Comparison of ENCODE assay signal across 8 cellular contexts in genomic region chr6:26556263-26557070, GRCh38. TPM values are rescaled to one million over a fixed set of nuclear protein-coding genes. Genes with fewer than 3 reads are reported as not detected.
DNase-seq lines count a peak whose midpoint lies in the region; ATAC-seq and TF ChIP-seq lines count a peak whose summit lies in the region.

No MANE protein-coding gene starts in this region.

- peak; percentile 86 for DNase-seq in DMS 273 treated with DMSO at 0.1 percent for 48 hours (lab: John Stamatoyannopoulos, UW)
- peak; percentile 99 for DNase-seq in SK-MEL-5 (ENCODE audit: low read depth, low spot score)
- no peak for DNase-seq in mucosa of descending colon

- ATAC-seq in mucosa of descending colon: no peak
- ATAC-seq in HG03378 (IDR thresholded peaks at IDR 0.05; ENCODE audit: unreplicated experiment): no peak
- ATAC-seq in HG03135 (IDR thresholded peaks at IDR 0.05; ENCODE audit: unreplicated experiment): no peak

- in situ Hi-C loops in SK-MEL-5 (cut with HindIII; ENCODE audit: low pct_unique_long_range_greater_than_20kb, low sequenced_read_pairs): no loop called here

- WGBS in HUES64: 6% methylated on average over 14 of the region's 16 CpGs
- WGBS in ectodermal cell, 2 experiments: 11 to 12% methylated on average over 14 to 16 of the region's 16 CpGs

- intact Hi-C loops in mucosa of descending colon (cut with DNase I, micrococcal nuclease): no loop called here

- TF ChIP-seq CTCF in mucosa of descending colon (IDR thresholded peaks at IDR 0.05): no peak

- no peak overlapping the region for H3K9ac ChIP-seq in HUES64 (ENCODE audit: low read depth, low read length)

- H3K27ac ChIP-seq in HUES64 (ENCODE audit: low read depth, low read length) (no peak overlapping the region), ectodermal cell (ENCODE audit: insufficient read depth, low read depth, low read length, poor library complexity, severe bottlenecking) (no peak overlapping the region)

- peak overlapping the region; percentile 40 for H2AFZ ChIP-seq in neuron (ENCODE audit: low read depth, low read length)

- H3K9me3 ChIP-seq in HUES64 (ENCODE audit: insufficient read depth, low read depth, low read length): no peaks in the 10 kb centered on the region
- H3K9me3 ChIP-seq in ectodermal cell (ENCODE audit: control insufficient read depth, low read length): no peaks in the 10 kb centered on the region
- no peaks in the 10 kb centered on the region for H3K9me3 ChIP-seq in neuron (ENCODE audit: low read length)
- H3K9me3 ChIP-seq in mucosa of descending colon: no peaks in the 10 kb centered on the region

- H3K4me3 ChIP-seq in HUES64 (ENCODE audit: low read length): peak overlapping the region; percentile 81
- H3K4me3 ChIP-seq in ectodermal cell (ENCODE audit: insufficient read depth, low read depth, low read length): peak overlapping the region; percentile 80
- H3K4me3 ChIP-seq in neuron (ENCODE audit: low read length): peak overlapping the region; percentile 60
- no peak overlapping the region for H3K4me3 ChIP-seq in mucosa of descending colon

- H3K27me3 ChIP-seq in HUES64 (ENCODE audit: insufficient read depth, low read length): no peaks in the 10 kb centered on the region
- no peaks in the 10 kb centered on the region for H3K27me3 ChIP-seq in ectodermal cell (ENCODE audit: control insufficient read depth, insufficient read depth, low read length, poor library complexity, severe bottlenecking)
- H3K27me3 ChIP-seq in neuron (ENCODE audit: insufficient read depth, low read length): no peaks in the 10 kb centered on the region

- H3K36me3 ChIP-seq in HUES64 (ENCODE audit: insufficient read depth, low read length) (no peaks in the 10 kb centered on the region), ectodermal cell (ENCODE audit: control insufficient read depth, insufficient read depth, low read length) (no peaks in the 10 kb centered on the region), neuron (ENCODE audit: insufficient read depth, low read length) (no peaks in the 10 kb centered on the region), mucosa of descending colon (ENCODE audit: low read depth) (no peaks in the 10 kb centered on the region)

- H3K4me1 ChIP-seq in HUES64 (ENCODE audit: insufficient read depth, low read length): peaks cover 7% of the 10 kb centered on the region; the same call in 1 of the 2 replicates
- no peaks in the 10 kb centered on the region for H3K4me1 ChIP-seq in ectodermal cell (ENCODE audit: control insufficient read depth, insufficient read depth, low read length)
- H3K4me1 ChIP-seq in neuron (ENCODE audit: insufficient read depth, low read length): peaks cover 20% of the 10 kb centered on the region
- peaks cover 7% of the 10 kb centered on the region for H3K4me1 ChIP-seq in mucosa of descending colon (ENCODE audit: low read depth)

RNA-seq across cellular contexts. Expression of gene HMGN4, which starts 18.3 kb away (rescaled TPM):
- 38.3 TPM for polyA plus RNA-seq in HUES64 (2013, experiment 1 of 2)
- polyA plus RNA-seq in HUES64 (2013, experiment 2 of 2): 55.0 TPM
- 86.1 and 103 TPM in 2 replicates for total RNA-seq in SK-MEL-5 (2014; rRNA removed; shearing (Covaris generic))
- polyA plus RNA-seq in SK-MEL-5 (2015; cell fraction: cytosol; rRNA removed): 69.0 and 88.9 TPM in 2 replicates
- 69.1 and 80.6 TPM in 2 replicates for polyA plus RNA-seq in SK-MEL-5 (2015; cell fraction: nucleus; rRNA removed)
- 76.9 TPM for polyA plus RNA-seq in ectodermal cell (2013, experiment 1 of 4)
- polyA plus RNA-seq in ectodermal cell (2013, experiment 2 of 4): 71.1 TPM
- 73.8 TPM for polyA plus RNA-seq in ectodermal cell (2013, experiment 3 of 4)
- 79.7 TPM for polyA plus RNA-seq in ectodermal cell (2013, experiment 4 of 4)
- total RNA-seq in mucosa of descending colon: 10 to 100 TPM; 58.6 to 76.0 (median 68.2) TPM

RNA-seq across cellular contexts. Expression of gene ABT1, which starts 40.3 kb away (rescaled TPM):
- 17.3 TPM for polyA plus RNA-seq in HUES64 (2013, experiment 1 of 2)
- 19.7 TPM for polyA plus RNA-seq in HUES64 (2013, experiment 2 of 2)
- 34.3 and 35.1 TPM in 2 replicates for total RNA-seq in SK-MEL-5 (2014; rRNA removed; shearing (Covaris generic))
- 27.3 and 27.7 TPM in 2 replicates for polyA plus RNA-seq in SK-MEL-5 (2015; cell fraction: cytosol; rRNA removed)
- polyA plus RNA-seq in SK-MEL-5 (2015; cell fraction: nucleus; rRNA removed): 18.6 and 20.7 TPM in 2 replicates
- polyA plus RNA-seq in ectodermal cell (2013, experiment 1 of 4): 17.3 TPM
- polyA plus RNA-seq in ectodermal cell (2013, experiment 2 of 4): 18.4 TPM
- polyA plus RNA-seq in ectodermal cell (2013, experiment 3 of 4): 15.8 TPM
- 17.1 TPM for polyA plus RNA-seq in ectodermal cell (2013, experiment 4 of 4)
- total RNA-seq in mucosa of descending colon: 10 to 100 TPM; 13.1 to 17.3 (median 13.6) TPM

RNA-seq across cellular contexts. Expression of gene BTN1A1, which starts 56.4 kb away (rescaled TPM):
- polyA plus RNA-seq in HUES64 (2013, experiment 1 of 2): 0.15 TPM
- polyA plus RNA-seq in HUES64 (2013, experiment 2 of 2): 0.25 TPM
- total RNA-seq in SK-MEL-5 (2014; rRNA removed; shearing (Covaris generic)): not detected in 2 replicates
- not detected in 2 replicates for polyA plus RNA-seq in SK-MEL-5 (2015; cell fraction: cytosol; rRNA removed)
- polyA plus RNA-seq in SK-MEL-5 (2015; cell fraction: nucleus; rRNA removed): not detected in 2 replicates
- not detected for polyA plus RNA-seq in ectodermal cell (2013, experiment 1 of 4)
- polyA plus RNA-seq in ectodermal cell (2013, experiment 2 of 4): not detected
- not detected for polyA plus RNA-seq in ectodermal cell (2013, experiment 3 of 4)
- not detected for polyA plus RNA-seq in ectodermal cell (2013, experiment 4 of 4)
- not detected for total RNA-seq in mucosa of descending colon

Comparison
In these comparisons a context has a peak if more than half of its experiments do, and no peak if none do; other contexts are left out.
1. DNase-seq: peak in DMS 273 treated with DMSO at 0.1 percent for 48 hours (single experiment) and SK-MEL-5 (single experiment); none in mucosa of descending colon (0 of 3).